22 cellular contexts compared by ENCODE assay signal in the genomic region with DNA sequence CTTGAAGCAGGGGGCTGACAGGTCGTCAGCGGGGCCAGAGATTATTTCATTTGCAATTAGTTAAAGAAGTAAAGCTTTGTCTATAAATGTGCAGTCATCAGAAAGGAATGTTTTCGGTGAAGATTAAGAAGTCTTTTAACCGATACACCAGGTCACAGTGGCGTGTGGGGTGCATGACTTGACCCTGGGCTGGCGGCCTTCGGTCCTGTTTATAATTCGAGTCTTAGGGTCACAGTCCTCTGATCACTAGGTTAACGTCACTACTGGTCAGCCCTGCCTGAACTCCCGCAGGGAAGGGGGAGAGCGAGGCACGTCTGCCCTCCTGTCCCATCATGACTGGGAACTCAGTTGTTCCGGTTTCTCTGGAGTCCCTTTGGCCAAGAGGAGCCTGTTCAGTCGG. TPM values are rescaled to one million over a fixed set of nuclear protein-coding genes. Genes with fewer than 3 reads are reported as not detected.
"Had no signal": no experiment of that assay in that cellular context is flagged by ENCODE, and none has a peak within 500 bp of the region (broad histone marks: within the 10 kb centered on the region; RNA-seq: fewer than 3 reads in every experiment).

No MANE protein-coding gene starts in this region.

- H3K36me3 Mint-ChIP-seq: natural killer cell, type B pancreatic cell had no signal

- H3K4me3 Mint-ChIP-seq: central memory CD8-positive, alpha-beta T cell; effector memory CD8-positive, alpha-beta T cell; natural killer cell; type B pancreatic cell had no signal

- H3K4me3 ChIP-seq: esophagus squamous epithelium, gastroesophageal sphincter, suprapubic skin, thyroid gland, uterus had no signal

- H3K27me3 Mint-ChIP-seq: central memory CD8-positive, alpha-beta T cell had no signal

- H3K27me3 ChIP-seq: thyroid gland, uterus had no signal

- ATAC-seq: effector memory CD8-positive, alpha-beta T cell; gastroesophageal sphincter; natural killer cell; stimulated activated naive CD8-positive, alpha-beta T cell treated with anti-CD3 and anti-CD28 coated beads, Interleukin-15, Interleukin-2, amounts not matched to agents 100 U/mL and 50 U/mL, for 24 hours had no signal

- FAIRE-seq: kidney, small intestine had no signal

- H3K9me3 ChIP-seq: esophagus squamous epithelium, gastroesophageal sphincter, neutrophil, suprapubic skin, thyroid gland, uterus had no signal

- DNase-seq: effector memory CD8-positive, alpha-beta T cell; esophagus squamous epithelium; foreskin fibroblast; glutamatergic neuron; kidney; mammary epithelial cell; natural killer cell; small intestine; stimulated activated CD4-positive, alpha-beta T cell treated with anti-CD3 and anti-CD28 coated beads, Interleukin-2, amount 100 ng/mL, for 48 hours; stimulated activated naive CD8-positive, alpha-beta T cell treated with anti-CD3 and anti-CD28 coated beads, Interleukin-15, Interleukin-2, amounts not matched to agents 100 U/mL and 50 U/mL, for 24 hours; thyroid gland; uterus had no signal

- H3K4me1 ChIP-seq: esophagus squamous epithelium, uterus had no signal

- H3K9me3 Mint-ChIP-seq: central memory CD8-positive, alpha-beta T cell; effector memory CD8-positive, alpha-beta T cell; natural killer cell; type B pancreatic cell had no signal

- H3K4me1 Mint-ChIP-seq: central memory CD8-positive, alpha-beta T cell; natural killer cell had no signal

- H3K27ac Mint-ChIP-seq: effector memory CD8-positive, alpha-beta T cell; natural killer cell; type B pancreatic cell had no signal

- H3K27ac ChIP-seq: esophagus squamous epithelium, gastroesophageal sphincter, neutrophil, suprapubic skin, thyroid gland, uterus had no signal

- H3K36me3 ChIP-seq: esophagus squamous epithelium, gastroesophageal sphincter, neutrophil, suprapubic skin, thyroid gland, uterus had no signal

RNA-seq across cellular contexts. Expression of a gene that starts 5.0 kb away (rescaled TPM):
- total RNA-seq: epithelial cell of proximal tubule, esophagus squamous epithelium, mammary epithelial cell, natural killer cell, osteoblast had no signal
- polyA plus RNA-seq: mammary epithelial cell had no signal

RNA-seq across cellular contexts. Expression of a gene that starts 30.0 kb away (rescaled TPM):
- total RNA-seq: epithelial cell of proximal tubule, esophagus squamous epithelium, left ventricle myocardium superior, mesenteric fat pad, myocyte, natural killer cell, osteoblast, suprapubic skin had no signal
- polyA plus RNA-seq: mammary epithelial cell had no signal
